1 cellular context compared by ENCODE assay signal in genomic region chr18:67694787-67695186, GRCh38.
TF ChIP-seq lines count a peak whose summit lies in the region.

No MANE protein-coding gene starts in this region.

TF ChIP-seq in IMR-90, 13 proteins besides CTCF, POLR2A, EP300 and RAD21 (continued from another document):
- TF ChIP-seq MAFK (IDR thresholded peaks at IDR 0.05; ENCODE audit: low read depth, low read length) = no peak
